Comparison of ENCODE assay signal across 1 cellular context in the genomic region with DNA sequence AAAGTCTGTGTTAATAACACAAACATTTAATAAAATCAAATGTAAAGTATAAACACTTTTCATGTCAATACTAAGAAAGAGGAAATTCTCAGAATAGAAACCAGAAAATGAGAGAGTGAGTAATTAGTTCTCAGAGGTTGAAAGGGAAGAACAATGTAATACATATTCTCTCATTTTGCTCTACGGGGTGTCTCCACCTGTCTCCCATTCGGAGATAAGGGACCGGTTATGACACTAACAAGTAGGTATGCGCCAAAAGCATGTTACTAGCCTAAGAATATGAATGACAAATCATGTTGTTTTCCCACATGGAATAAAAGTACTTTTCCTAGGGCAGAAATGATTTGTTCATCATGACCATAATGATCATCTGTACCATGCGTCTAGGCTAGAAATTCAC.
TF ChIP-seq lines count a peak whose summit lies in the region.

No MANE protein-coding gene starts in this region.

TF ChIP-seq in GM12891, 5 proteins besides CTCF, POLR2A, EP300 and RAD21:
- TF ChIP-seq TAF1 (IDR thresholded peaks at IDR 0.05; ENCODE audit: low read depth, low read length) (no peak), PAX5 (IDR thresholded peaks at IDR 0.05; ENCODE audit: insufficient read depth, low read length, severe bottlenecking) (no peak), POU2F2 (IDR thresholded peaks at IDR 0.05; ENCODE audit: low read depth, low read length) (no peak), SPI1 (IDR thresholded peaks at IDR 0.05; ENCODE audit: low read depth, low read length) (no peak), POLR2AphosphoS5 (IDR thresholded peaks at IDR 0.05; ENCODE audit: low read depth, low read length) (no peak)
